In genomic region chr16:31507929-31508705, GRCh38 we compare ENCODE assay signal across 8 cellular contexts. TPM values are rescaled to one million over a fixed set of nuclear protein-coding genes. Genes with fewer than 3 reads are reported as not detected.
A peak's percentile ranks its signal among the peaks of the same experiment; 100 is the strongest.
DNase-seq lines count a peak whose midpoint lies in the region; ATAC-seq lines count a peak whose summit lies in the region.

TSS of gene RUSF1 (minus strand) at chr16:31508391. CDS start at chr16:31508373, 18 bp downstream.

- no peaks in the 10 kb centered on the region for H3K9me3 ChIP-seq in CD4-positive, CD25-positive, alpha-beta regulatory T cell (ENCODE audit: control insufficient read depth in 2 of 2, low read length in 2 of 2)

- no peaks in the 10 kb centered on the region for H3K27me3 Mint-ChIP-seq in CD4-positive, CD25-positive, alpha-beta regulatory T cell

- peak within 1 kb of the TSS; percentile 82 for H3K27ac ChIP-seq in CD4-positive, CD25-positive, alpha-beta regulatory T cell (ENCODE audit: insufficient read depth, low read length, poor library complexity, severe bottlenecking)

- peak within 1 kb of the TSS; percentile 97 to 98 (median 97) for H3K27ac Mint-ChIP-seq in CD4-positive, CD25-positive, alpha-beta regulatory T cell

- peak; percentile 71 to 93 (median 79) for DNase-seq in CD4-positive, CD25-positive, alpha-beta regulatory T cell
- DNase-seq in NCI-H82 treated with DMSO at 0.1 percent for 48 hours (lab: John Stamatoyannopoulos, UW; ENCODE audit: unreplicated experiment), result peak; percentile 18
- DNase-seq in activated CD8-positive, alpha-beta memory T cell treated with anti-CD3 and anti-CD28 coated beads for 1 hour (ENCODE audit: extremely low read depth in 1 of 2, low read depth in 1 of 2), result peak; percentile 53 to 70
- DNase-seq in effector CD8-positive, alpha-beta T cell (lab: John Stamatoyannopoulos, UW), result peak; percentile 62
- peak; percentile 91 for DNase-seq in medulla oblongata (ENCODE audit: extremely low spot score)
- peak; percentile 66 to 83 (median 76) for DNase-seq in stimulated activated CD4-positive, alpha-beta T cell treated with anti-CD3 and anti-CD28 coated beads, TNF-alpha, amount 100 ng/mL, for 48 hours (ENCODE audit: low read depth in 3 of 3)

- peak within 1 kb of the TSS; percentile 95 for H3K4me3 ChIP-seq in CD4-positive, CD25-positive, alpha-beta regulatory T cell (ENCODE audit: low read depth, low read length)

- H3K36me3 Mint-ChIP-seq in CD4-positive, CD25-positive, alpha-beta regulatory T cell, result no peaks in the 10 kb centered on the region

- peak; percentile 85 to 86 for ATAC-seq in CD4-positive, CD25-positive, alpha-beta regulatory T cell (ENCODE audit: low read depth in 2 of 2)
- ATAC-seq in GM19372 (IDR thresholded peaks at IDR 0.05; ENCODE audit: low read depth, unreplicated experiment), result peak; percentile 92
- ATAC-seq in HG03521 (IDR thresholded peaks at IDR 0.05; ENCODE audit: unreplicated experiment), result peak; percentile 88

- H3K4me1 ChIP-seq in CD4-positive, CD25-positive, alpha-beta regulatory T cell (ENCODE audit: control insufficient read depth, insufficient read depth, low read length, poor library complexity, severe bottlenecking), result peaks cover 40% of the 10 kb centered on the region

- H3K4me3 Mint-ChIP-seq in CD4-positive, CD25-positive, alpha-beta regulatory T cell, result peak within 1 kb of the TSS; percentile 91 to 97 (median 93)

- peaks cover 28 to 64% (median 49%) of the 10 kb centered on the region in 4 donors for H3K4me1 Mint-ChIP-seq in CD4-positive, CD25-positive, alpha-beta regulatory T cell

- peaks cover 0 to 2% (median 0%) of the 10 kb centered on the region in 7 donors for H3K9me3 Mint-ChIP-seq in CD4-positive, CD25-positive, alpha-beta regulatory T cell

- no peaks in the 10 kb centered on the region for H3K36me3 ChIP-seq in CD4-positive, CD25-positive, alpha-beta regulatory T cell (ENCODE audit: control insufficient read depth, insufficient read depth, low read length)

- H3K27me3 ChIP-seq in CD4-positive, CD25-positive, alpha-beta regulatory T cell (ENCODE audit: control insufficient read depth, insufficient read depth, low read length), result no peaks in the 10 kb centered on the region

RNA-seq across cellular contexts. Expression of gene RUSF1, which starts in this region (rescaled TPM):
- total RNA-seq in CD4-positive, CD25-positive, alpha-beta regulatory T cell, result 44.7 TPM
- polyA plus RNA-seq in CD4-positive, CD25-positive, alpha-beta regulatory T cell, result 10 to 100 TPM; 17.9 to 21.9 (median 21.4) TPM

Comparison
In these comparisons a context has a peak if more than half of its experiments do, and no peak if none do; other contexts are left out.
1. Peak in every context shown above with its lines: DNase-seq, ATAC-seq, H3K4me3 ChIP-seq and H3K27ac ChIP-seq.
2. DNase-seq: peak in every context shown above with its lines; median percentile 91 in medulla oblongata; 79 in CD4-positive, CD25-positive, alpha-beta regulatory T cell; 76 in stimulated activated CD4-positive, alpha-beta T cell treated with anti-CD3 and anti-CD28 coated beads, TNF-alpha, amount 100 ng/mL, for 48 hours; 62 in effector CD8-positive, alpha-beta T cell; 62 in activated CD8-positive, alpha-beta memory T cell treated with anti-CD3 and anti-CD28 coated beads for 1 hour; 18 in NCI-H82 treated with DMSO at 0.1 percent for 48 hours.